11 cellular contexts compared by ENCODE assay signal in the genomic region with DNA sequence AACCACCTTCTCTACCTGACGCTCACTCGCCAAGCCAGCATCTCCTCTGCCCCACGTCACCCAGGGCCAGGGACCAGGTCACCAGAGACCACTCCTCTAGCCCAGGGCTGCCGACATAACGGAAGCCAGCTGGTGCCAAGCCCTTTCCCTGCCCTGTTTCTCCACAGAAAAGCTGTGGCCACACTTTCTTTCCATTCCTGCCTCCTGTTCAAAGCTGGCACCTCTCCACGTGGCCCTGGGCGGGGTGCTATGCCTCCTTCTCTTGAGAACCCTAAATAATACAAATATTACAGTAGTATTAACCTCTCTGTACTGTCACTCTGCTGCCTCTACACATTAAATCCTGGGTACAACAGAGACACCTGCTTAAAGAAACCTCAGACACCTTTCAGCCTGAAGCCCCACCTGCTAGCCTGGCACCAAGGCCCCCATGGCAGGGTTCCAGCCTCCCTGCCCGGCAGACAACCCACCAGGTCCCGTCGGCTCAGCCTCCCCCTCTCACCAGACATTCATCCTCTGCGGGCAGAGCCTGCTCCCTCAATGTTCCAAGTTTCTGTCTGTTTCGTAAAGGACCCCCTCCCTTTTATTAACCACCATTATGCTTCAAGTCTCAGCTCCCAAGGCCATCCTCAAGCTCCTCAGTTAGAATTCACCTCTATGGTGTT.
DNase-seq lines count a peak whose midpoint lies in the region; ATAC-seq and TF ChIP-seq lines count a peak whose summit lies in the region.
"Had no signal": no experiment of that assay in that cellular context is flagged by ENCODE, and none has a peak within 500 bp of the region (broad histone marks: within the 10 kb centered on the region; RNA-seq: fewer than 3 reads in every experiment).

No MANE protein-coding gene starts in this region.

- intact Hi-C loops in activated CD4-positive, alpha-beta T cell treated with anti-CD3 and anti-CD28 coated beads, Interleukin-2, amount 10 ng/mL, durations not matched to agents 24 days and 14 days (cut with micrococcal nuclease) = loop anchor here (10.0 kb wide), 1 partner anchor 126 kb away; no protein-coding TSS in a partner anchor
- intact Hi-C loops in Calu3 (cut with micrococcal nuclease; ENCODE audit: unreplicated experiment) = no loop called here

- no peak overlapping the region for H3K27ac ChIP-seq in hepatocyte
- H3K27ac ChIP-seq: GM23248, PC-9 had no signal

- no peaks in the 10 kb centered on the region for H3K4me1 Mint-ChIP-seq in activated CD4-positive, alpha-beta T cell treated with anti-CD3 and anti-CD28 coated beads, Interleukin-2, amount 10 ng/mL, durations not matched to agents 24 days and 14 days
- no peaks in the 10 kb centered on the region for H3K4me1 Mint-ChIP-seq in activated CD4-positive, alpha-beta T cell treated with anti-CD3 and anti-CD28 coated beads, Interleukin-2, amount 10 ng/mL, durations not matched to agents 7 days and 5 days
- H3K4me1 Mint-ChIP-seq in Calu3 (ENCODE audit: low read depth, unreplicated experiment) (no peaks in the 10 kb centered on the region), brain (peaks cover 15% of the 10 kb centered on the region), memory B cell (peaks cover 3% of the 10 kb centered on the region)

- H3K9me2 ChIP-seq in hepatocyte (replicated peaks; ENCODE audit: insufficient read depth) = no peaks in the 10 kb centered on the region

- H3K4me3 Mint-ChIP-seq in activated CD4-positive, alpha-beta T cell treated with anti-CD3 and anti-CD28 coated beads, Interleukin-2, amount 10 ng/mL, durations not matched to agents 24 days and 14 days = no peak overlapping the region
- H3K4me3 Mint-ChIP-seq in activated CD4-positive, alpha-beta T cell treated with anti-CD3 and anti-CD28 coated beads, Interleukin-2, amount 10 ng/mL, durations not matched to agents 7 days and 5 days = no peak overlapping the region
- no peak overlapping the region for H3K4me3 Mint-ChIP-seq in Calu3 (ENCODE audit: low read depth, unreplicated experiment)
- H3K4me3 Mint-ChIP-seq in brain = no peak overlapping the region
- no peak overlapping the region for H3K4me3 Mint-ChIP-seq in memory B cell

- H3K79me2 ChIP-seq in hepatocyte = no peaks in the 10 kb centered on the region

- peak overlapping the region; percentile 53 for H3K27ac Mint-ChIP-seq in activated CD4-positive, alpha-beta T cell treated with anti-CD3 and anti-CD28 coated beads, Interleukin-2, amount 10 ng/mL, durations not matched to agents 24 days and 14 days
- no peak overlapping the region for H3K27ac Mint-ChIP-seq in activated CD4-positive, alpha-beta T cell treated with anti-CD3 and anti-CD28 coated beads, Interleukin-2, amount 10 ng/mL, durations not matched to agents 7 days and 5 days
- H3K27ac Mint-ChIP-seq in Calu3 (ENCODE audit: unreplicated experiment) = peak overlapping the region; percentile 67
- H3K27ac Mint-ChIP-seq in brain = peak overlapping the region in 4 of 5 experiments; percentile 33 to 50 (median 47)
- peak overlapping the region; percentile 45 for H3K27ac Mint-ChIP-seq in memory B cell

- H3K4me3 ChIP-seq in hepatocyte = no peak overlapping the region
- H3K4me3 ChIP-seq: GM12878, GM23248, PC-9 had no signal

- no TSS peak for BruUV-seq in Calu3 (replicated peaks; lab: Mats Ljungman, UMichigan)

- POLR2A ChIA-PET in activated CD4-positive, alpha-beta T cell treated with anti-CD3 and anti-CD28 coated beads, Interleukin-2, amount 10 ng/mL, durations not matched to agents 7 days and 5 days (lab: Charles Lee) = no interaction called here

- H3K36me3 ChIP-seq in hepatocyte (replicated peaks; ENCODE audit: insufficient read depth, low read depth) = no peaks in the 10 kb centered on the region

- CTCF ChIA-PET in activated CD4-positive, alpha-beta T cell treated with anti-CD3 and anti-CD28 coated beads, Interleukin-2, amount 10 ng/mL, durations not matched to agents 7 days and 5 days (lab: Charles Lee) = interaction anchor here (1.2 kb wide), 1 partner anchor 235 kb away, joined by 3 read pairs; no protein-coding TSS in a partner anchor
- CTCF ChIA-PET in Calu3 (lab: Charles Lee) = interaction anchor here (1.5 to 2.3 kb wide), 2 partner anchors 63 to 89 kb away, joined by 4 to 22 read pairs; no protein-coding TSS in a partner anchor

- H3K4me2 ChIP-seq in hepatocyte = no peak overlapping the region
- H3K4me2 ChIP-seq: PC-9 had no signal

- H3K36me3 Mint-ChIP-seq in activated CD4-positive, alpha-beta T cell treated with anti-CD3 and anti-CD28 coated beads, Interleukin-2, amount 10 ng/mL, durations not matched to agents 24 days and 14 days (ENCODE audit: low read depth) = peaks cover 34% of the 10 kb centered on the region
- H3K36me3 Mint-ChIP-seq in activated CD4-positive, alpha-beta T cell treated with anti-CD3 and anti-CD28 coated beads, Interleukin-2, amount 10 ng/mL, durations not matched to agents 7 days and 5 days (ENCODE audit: low read depth) = peaks cover 44% of the 10 kb centered on the region
- H3K36me3 Mint-ChIP-seq in Calu3 (ENCODE audit: insufficient read depth, unreplicated experiment) (peaks cover 21% of the 10 kb centered on the region), brain (peaks cover 39% of the 10 kb centered on the region), memory B cell (peaks cover 30% of the 10 kb centered on the region)

- H3K27me3 Mint-ChIP-seq in activated CD4-positive, alpha-beta T cell treated with anti-CD3 and anti-CD28 coated beads, Interleukin-2, amount 10 ng/mL, durations not matched to agents 24 days and 14 days = no peaks in the 10 kb centered on the region
- no peaks in the 10 kb centered on the region for H3K27me3 Mint-ChIP-seq in activated CD4-positive, alpha-beta T cell treated with anti-CD3 and anti-CD28 coated beads, Interleukin-2, amount 10 ng/mL, durations not matched to agents 7 days and 5 days
- H3K27me3 Mint-ChIP-seq in Calu3 (ENCODE audit: unreplicated experiment) = no peaks in the 10 kb centered on the region
- no peaks in the 10 kb centered on the region for H3K27me3 Mint-ChIP-seq in brain
- no peaks in the 10 kb centered on the region for H3K27me3 Mint-ChIP-seq in memory B cell

- no peaks in the 10 kb centered on the region for H4K20me1 ChIP-seq in hepatocyte (ENCODE audit: insufficient read depth, poor library complexity, severe bottlenecking)

- in situ Hi-C loops in ACHN (cut with HindIII; ENCODE audit: low pct_ligation_motif_present, low pct_unique_long_range_greater_than_20kb, low sequenced_read_pairs) = no loop called here

- no peaks in the 10 kb centered on the region for H3K9me3 ChIP-seq in hepatocyte (ENCODE audit: low read depth)

- no peak for ATAC-seq in memory B cell (ENCODE audit: low read depth)

- 95% methylated on average over 12 of the region's 12 CpGs for WGBS in hepatocyte (ENCODE audit: low lambda C conversion rate, missing lambda C conversion rate)

- DNase-seq in activated CD4-positive, alpha-beta T cell treated with anti-CD3 and anti-CD28 coated beads, Interleukin-2, amount 10 ng/mL, durations not matched to agents 24 days and 14 days = no peak
- DNase-seq in activated CD4-positive, alpha-beta T cell treated with anti-CD3 and anti-CD28 coated beads, Interleukin-2, amount 10 ng/mL, durations not matched to agents 7 days and 5 days = no peak
- no peak for DNase-seq in Calu3
- no peak for DNase-seq in memory B cell (ENCODE audit: low spot score in 2 of 2)
- DNase-seq in ACHN = no peak
- no peak for DNase-seq in hepatocyte (ENCODE audit: low spot score)
- DNase-seq in hippocampal formation (lab: John Stamatoyannopoulos, UW) = no peak

- no peaks in the 10 kb centered on the region for H3K27me3 ChIP-seq in hepatocyte

- no peaks in the 10 kb centered on the region for H3K4me1 ChIP-seq in hepatocyte (ENCODE audit: insufficient read depth)

- no peak for TF ChIP-seq CTCF in Calu3 (IDR thresholded peaks at IDR 0.05; ENCODE audit: unreplicated experiment)
- TF ChIP-seq CTCF in brain (conservative IDR thresholded peaks at IDR 0.05) = no peak
- no peak for TF ChIP-seq CTCF in hepatocyte (IDR thresholded peaks at IDR 0.05; ENCODE audit: poor library complexity)

- H3K9me3 Mint-ChIP-seq in activated CD4-positive, alpha-beta T cell treated with anti-CD3 and anti-CD28 coated beads, Interleukin-2, amount 10 ng/mL, durations not matched to agents 24 days and 14 days = no peaks in the 10 kb centered on the region
- H3K9me3 Mint-ChIP-seq in activated CD4-positive, alpha-beta T cell treated with anti-CD3 and anti-CD28 coated beads, Interleukin-2, amount 10 ng/mL, durations not matched to agents 7 days and 5 days = no peaks in the 10 kb centered on the region
- H3K9me3 Mint-ChIP-seq in Calu3 (ENCODE audit: low read depth, unreplicated experiment) (no peaks in the 10 kb centered on the region), brain (peaks cover 0 to 4% (median 0%) of the 10 kb centered on the region in 5 experiments), memory B cell (no peaks in the 10 kb centered on the region)

- no peak overlapping the region for H2AFZ ChIP-seq in hepatocyte
- H2AFZ ChIP-seq: GM23248, PC-9 had no signal
